ENCODE assay signal across 8 cellular contexts in genomic region chr9:136665111-136665703, GRCh38. TPM values are rescaled to one million over a fixed set of nuclear protein-coding genes. Genes with fewer than 3 reads are reported as not detected.
DNase-seq lines count a peak whose midpoint lies in the region; ATAC-seq and TF ChIP-seq lines count a peak whose summit lies in the region.

No MANE protein-coding gene starts in this region.

- no peaks in the 10 kb centered on the region for H3K9me3 ChIP-seq in T-helper 17 cell (ENCODE audit: control insufficient read depth, low read length, poor library complexity, severe bottlenecking)

- H3K27ac Mint-ChIP-seq in activated CD4-positive, alpha-beta T cell treated with anti-CD3 and anti-CD28 coated beads for 36 hours: no peak overlapping the region
- no peak overlapping the region for H3K27ac Mint-ChIP-seq in T-helper 17 cell
- H3K27ac Mint-ChIP-seq in osteocyte (ENCODE audit: unreplicated experiment): no peak overlapping the region

- H3K27me3 Mint-ChIP-seq in activated CD4-positive, alpha-beta T cell treated with anti-CD3 and anti-CD28 coated beads for 36 hours: peaks cover 9% of the 10 kb centered on the region
- H3K27me3 Mint-ChIP-seq in T-helper 17 cell (peaks cover 23% of the 10 kb centered on the region), osteocyte (ENCODE audit: unreplicated experiment) (no peaks in the 10 kb centered on the region)

- TF ChIP-seq CTCF in epithelial cell of esophagus (IDR thresholded peaks at IDR 0.05; ENCODE audit: insufficient read depth, low read depth, low read length, missing control alignments) (peak; percentile 13), osteocyte (IDR thresholded peaks at IDR 0.05) (peak; percentile 9)

- DNase-seq in activated CD4-positive, alpha-beta T cell treated with anti-CD3 and anti-CD28 coated beads for 36 hours: peak; percentile 58
- DNase-seq in activated CD4-positive, alpha-beta T cell treated with anti-CD3 and anti-CD28 coated beads, Interleukin-2, amount 50 U/mL, for 1 hour: no peak
- DNase-seq in T-helper 17 cell (no peak), epithelial cell of esophagus (ENCODE audit: low read depth) (no peak), osteocyte (ENCODE audit: extremely low spot score, unreplicated experiment) (no peak), DMS79 (lab: John Stamatoyannopoulos, UW) (no peak)

- peak overlapping the region; percentile 62 for H3K4me3 Mint-ChIP-seq in activated CD4-positive, alpha-beta T cell treated with anti-CD3 and anti-CD28 coated beads for 36 hours
- H3K4me3 Mint-ChIP-seq in T-helper 17 cell (peak overlapping the region; percentile 80), osteocyte (ENCODE audit: unreplicated experiment) (peak overlapping the region; percentile 75)

- peak; percentile 50 for ATAC-seq in activated CD4-positive, alpha-beta T cell treated with anti-CD3 and anti-CD28 coated beads for 36 hours
- peak; percentile 38 for ATAC-seq in T-helper 17 cell
- no peak for ATAC-seq in GM21786 (IDR thresholded peaks at IDR 0.05; ENCODE audit: unreplicated experiment)
- ATAC-seq in HG03159 (IDR thresholded peaks at IDR 0.05; ENCODE audit: unreplicated experiment): no peak

- H3K36me3 Mint-ChIP-seq in activated CD4-positive, alpha-beta T cell treated with anti-CD3 and anti-CD28 coated beads for 36 hours (ENCODE audit: low read depth): no peaks in the 10 kb centered on the region
- H3K36me3 Mint-ChIP-seq in T-helper 17 cell (ENCODE audit: low read depth) (no peaks in the 10 kb centered on the region), osteocyte (ENCODE audit: unreplicated experiment) (no peaks in the 10 kb centered on the region)

- peaks cover 5% of the 10 kb centered on the region for H3K4me1 Mint-ChIP-seq in activated CD4-positive, alpha-beta T cell treated with anti-CD3 and anti-CD28 coated beads for 36 hours
- H3K4me1 Mint-ChIP-seq in T-helper 17 cell (peaks cover 7% of the 10 kb centered on the region), osteocyte (ENCODE audit: unreplicated experiment) (peaks cover 13% of the 10 kb centered on the region)

- POLR2A ChIA-PET in activated CD4-positive, alpha-beta T cell treated with anti-CD3 and anti-CD28 coated beads for 36 hours (lab: Charles Lee): no interaction called here

- no peaks in the 10 kb centered on the region for H3K9me3 Mint-ChIP-seq in activated CD4-positive, alpha-beta T cell treated with anti-CD3 and anti-CD28 coated beads for 36 hours (ENCODE audit: low read depth)
- H3K9me3 Mint-ChIP-seq in osteocyte (ENCODE audit: unreplicated experiment): no peaks in the 10 kb centered on the region

- H3K4me3 ChIP-seq in epithelial cell of esophagus (ENCODE audit: low read length): peak overlapping the region; percentile 14

- intact Hi-C loops in activated CD4-positive, alpha-beta T cell treated with anti-CD3 and anti-CD28 coated beads for 36 hours (cut with DNase I, micrococcal nuclease): loop anchor here in 1 of 2 experiments (5.0 kb wide), 1 partner anchor 62 kb away; no protein-coding TSS in a partner anchor

- CTCF ChIA-PET in activated CD4-positive, alpha-beta T cell treated with anti-CD3 and anti-CD28 coated beads for 36 hours (lab: Charles Lee): interaction anchor here (0.9 kb wide), 1 partner anchor 65 kb away, joined by 4 read pairs; no protein-coding TSS in a partner anchor

RNA-seq across cellular contexts. Expression of gene EGFL7, which starts 2.5 kb away (rescaled TPM):
- 1 to 10 TPM; 1.2 to 1.4 TPM for total RNA-seq in activated CD4-positive, alpha-beta T cell treated with anti-CD3 and anti-CD28 coated beads for 36 hours
- total RNA-seq in T-helper 17 cell (1 to 10 TPM in 1 of 2 donors, not detected in 1; 5.7 TPM), osteocyte (6.9 and 8.4 TPM in 2 replicates)

RNA-seq across cellular contexts. Expression of gene AGPAT2, which starts 22.1 kb away (rescaled TPM):
- total RNA-seq in activated CD4-positive, alpha-beta T cell treated with anti-CD3 and anti-CD28 coated beads for 36 hours: 10 to 100 TPM in 1 of 2 experiments, 1 to 10 TPM in 1; 9.0 to 10.4 TPM
- total RNA-seq in T-helper 17 cell (1 to 10 TPM; 7.7 to 8.5 TPM), osteocyte (34.4 and 36.4 TPM in 2 replicates)

RNA-seq across cellular contexts. Expression of gene DIPK1B, which starts 47.2 kb away (rescaled TPM):
- under 1 TPM; 0.21 to 0.25 TPM for total RNA-seq in activated CD4-positive, alpha-beta T cell treated with anti-CD3 and anti-CD28 coated beads for 36 hours
- 1 to 10 TPM; 1.3 to 3.2 TPM for total RNA-seq in T-helper 17 cell
- total RNA-seq in osteocyte: 11.4 and 11.5 TPM in 2 replicates

Comparison
In these comparisons a context has a peak if more than half of its experiments do, and no peak if none do; other contexts are left out.
1. ATAC-seq: peak in activated CD4-positive, alpha-beta T cell treated with anti-CD3 and anti-CD28 coated beads for 36 hours (single experiment) and T-helper 17 cell (single experiment); none in GM21786 (single experiment) and HG03159 (single experiment).
2. Peak in every context shown above with its lines, with median percentiles within 50 percentile points of each other: H3K4me3 Mint-ChIP-seq.